Comparison of ENCODE assay signal across 2 cellular contexts in the genomic region with DNA sequence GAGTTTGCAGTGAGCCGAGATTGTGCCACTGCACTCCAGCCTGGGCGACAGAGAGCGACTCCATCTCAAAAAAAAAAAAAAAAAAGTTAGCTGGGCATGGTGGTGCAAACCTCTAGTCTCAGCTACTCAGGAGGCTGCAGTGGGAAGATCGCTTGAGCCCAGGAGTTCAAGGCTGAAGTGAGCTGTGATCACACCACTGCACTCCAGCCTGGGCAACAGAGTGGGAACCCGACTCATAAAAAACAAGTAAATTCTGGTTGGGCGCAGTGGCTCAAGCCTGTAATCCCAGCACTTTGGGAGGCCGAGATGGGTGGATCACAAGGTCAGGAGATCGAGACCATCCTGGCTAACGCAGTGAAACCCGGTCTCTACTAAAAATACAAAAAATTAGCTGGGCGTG. TPM values are rescaled to one million over a fixed set of nuclear protein-coding genes. Genes with fewer than 3 reads are reported as not detected.
"Had no signal": no experiment of that assay in that cellular context is flagged by ENCODE, and none has a peak within 500 bp of the region (broad histone marks: within the 10 kb centered on the region; RNA-seq: fewer than 3 reads in every experiment).

No MANE protein-coding gene starts in this region.

RNA-seq across cellular contexts. Expression of a gene that starts 4.9 kb away (rescaled TPM):
- total RNA-seq: G401 had no signal
- polyA plus RNA-seq: GM12878 had no signal
